In genomic region chr4:113094802-113095201, GRCh38 we compare ENCODE assay signal across 8 cellular contexts. TPM values are rescaled to one million over a fixed set of nuclear protein-coding genes. Genes with fewer than 3 reads are reported as not detected.
DNase-seq lines count a peak whose midpoint lies in the region; ATAC-seq, FAIRE-seq and TF ChIP-seq lines count a peak whose summit lies in the region.

No MANE protein-coding gene starts in this region.

- H3K4me3 ChIP-seq in heart right ventricle (no peak overlapping the region), esophagus squamous epithelium (no peak overlapping the region)

- FAIRE-seq in urothelium cell line (lab: Jason Lieb, UNC): no peak

- intact Hi-C loops in heart right ventricle (cut with DNase I) (loop anchor here in 6 of 10 donors (10.0 kb wide), 4 partner anchors 120 to 460 kb away; partner anchors contain the start of genes LARP7 (in 4 of the 6) and ZGRF1 (in 4 of the 6)), cardiac septum (cut with DNase I) (loop anchor here (10.0 kb wide), 2 partner anchors 130 to 460 kb away; partner anchors contain the start of genes LARP7 and ZGRF1), esophagus squamous epithelium (cut with DNase I) (no loop called here)

- TF ChIP-seq POLR2A in esophagus squamous epithelium (IDR thresholded peaks at IDR 0.05): no peak

- H3K27me3 ChIP-seq in heart right ventricle (no peaks in the 10 kb centered on the region), esophagus squamous epithelium (no peaks in the 10 kb centered on the region)

- H3K27ac ChIP-seq in heart right ventricle (no peak overlapping the region), esophagus squamous epithelium (no peak overlapping the region)

- ATAC-seq in heart right ventricle (no peak), HG03342 (IDR thresholded peaks at IDR 0.05; ENCODE audit: unreplicated experiment) (no peak)

- DNase-seq in heart right ventricle (no peak), cardiac septum (ENCODE audit: low spot score) (no peak), NCI-H748 treated with DMSO at 0.1 percent for 48 hours (lab: John Stamatoyannopoulos, UW) (peak; percentile 20), esophagus squamous epithelium (lab: John Stamatoyannopoulos, UW) (no peak), urothelium cell line (ENCODE audit: low spot score) (peak; percentile 37), midbrain (lab: John Stamatoyannopoulos, UW) (no peak)
- DNase-seq in activated CD4-positive, alpha-beta T cell treated with anti-CD3 and anti-CD28 coated beads, Interleukin-2, amount 50 U/mL, for 48 hours: no peak

- peak; percentile 28 to 72 (median 56) for TF ChIP-seq CTCF in heart right ventricle (IDR thresholded peaks at IDR 0.05)
- peak in 4 of 6 experiments; percentile 25 to 53 (median 32) for TF ChIP-seq CTCF in esophagus squamous epithelium (IDR thresholded peaks at IDR 0.05)

- H3K4me1 ChIP-seq in heart right ventricle (no peaks in the 10 kb centered on the region), esophagus squamous epithelium (no peaks in the 10 kb centered on the region)

- H3K9me3 ChIP-seq in heart right ventricle (no peaks in the 10 kb centered on the region), esophagus squamous epithelium (no peaks in the 10 kb centered on the region)

- no peaks in the 10 kb centered on the region for H3K36me3 ChIP-seq in heart right ventricle
- H3K36me3 ChIP-seq in esophagus squamous epithelium: no peaks in the 10 kb centered on the region

RNA-seq across cellular contexts. Expression of gene ANK2, which starts 45.3 kb away (rescaled TPM):
- total RNA-seq in heart right ventricle (100 to 1,000 TPM; 255 to 373 (median 306) TPM), cardiac septum (208 TPM), esophagus squamous epithelium (10 to 100 TPM in 2 of 4 donors, 1 to 10 TPM in 2; 1.4 to 20.8 (median 9.6) TPM)
- 10 to 100 TPM; 21.9 to 29.7 TPM for polyA plus RNA-seq in heart right ventricle

Comparison
In these comparisons a context has a peak if more than half of its experiments do, and no peak if none do; other contexts are left out.
1. DNase-seq: peak in NCI-H748 treated with DMSO at 0.1 percent for 48 hours (single experiment) and urothelium cell line (single experiment); none in heart right ventricle (0 of 2), cardiac septum (single experiment), esophagus squamous epithelium (single experiment), midbrain (single experiment) and activated CD4-positive, alpha-beta T cell treated with anti-CD3 and anti-CD28 coated beads, Interleukin-2, amount 50 U/mL, for 48 hours (0 of 2).